Comparison of ENCODE assay signal across 26 cellular contexts in the genomic region with DNA sequence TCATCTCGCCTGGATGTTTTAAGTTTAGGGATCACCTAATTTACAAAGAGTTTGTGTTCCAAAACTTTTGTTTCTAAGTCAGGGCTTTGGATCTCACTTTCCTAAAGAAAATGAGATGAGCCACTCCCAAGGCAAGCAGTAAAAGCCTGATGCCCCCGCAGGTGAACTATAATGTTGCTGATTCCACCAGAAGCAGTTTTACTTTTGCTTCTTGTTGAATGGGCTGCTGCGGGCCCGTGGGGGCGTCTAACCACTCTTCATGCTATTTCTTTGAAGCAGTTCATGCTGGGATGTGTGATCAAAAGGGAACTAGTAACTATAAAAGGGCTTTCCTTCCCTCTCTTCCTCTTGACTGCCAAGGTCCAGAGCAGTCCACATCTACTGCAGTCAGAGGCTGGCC.
DNase-seq lines count a peak whose midpoint lies in the region; ATAC-seq, FAIRE-seq and TF ChIP-seq lines count a peak whose summit lies in the region.
"Had no signal": no experiment of that assay in that cellular context is flagged by ENCODE, and none has a peak within 500 bp of the region (broad histone marks: within the 10 kb centered on the region; RNA-seq: fewer than 3 reads in every experiment).

No MANE protein-coding gene starts in this region.

- no peaks in the 10 kb centered on the region for H3K79me2 ChIP-seq in MM.1S (ENCODE audit: low read length)

- TF ChIP-seq CTCF in MM.1S (IDR thresholded peaks at IDR 0.05; ENCODE audit: low read length) (peak; percentile 22), D721Med (IDR thresholded peaks at IDR 0.05; ENCODE audit: insufficient read depth, missing control alignments) (no peak)

- H3F3A ChIP-seq in MM.1S (ENCODE audit: insufficient read depth, low read length) = no peaks in the 10 kb centered on the region

- H3K9me3 ChIP-seq in BLaER1 = no peaks in the 10 kb centered on the region; the same call in 1 of the 2 replicates
- H3K9me3 ChIP-seq in MM.1S (replicated peaks; ENCODE audit: insufficient read depth, low read length) = no peaks in the 10 kb centered on the region
- H3K9me3 ChIP-seq: uterus had no signal

- peak overlapping the region; percentile 83 for H2AFZ ChIP-seq in MM.1S (ENCODE audit: low read length)
- H2AFZ ChIP-seq: PC-9 had no signal

- H3K9ac ChIP-seq in BLaER1 (no peak overlapping the region), MM.1S (ENCODE audit: low read length) (peak overlapping the region; percentile 6; the same call in 1 of the 2 replicates)

- H3K36me3 ChIP-seq in BLaER1 (no peaks in the 10 kb centered on the region), MM.1S (replicated peaks; ENCODE audit: insufficient read depth, low read length) (no peaks in the 10 kb centered on the region)
- H3K36me3 ChIP-seq: uterus had no signal

- peak; percentile 63 for ATAC-seq in GM18867 (IDR thresholded peaks at IDR 0.05; ENCODE audit: unreplicated experiment)
- ATAC-seq in GM19467 (IDR thresholded peaks at IDR 0.05; ENCODE audit: unreplicated experiment) = no peak
- ATAC-seq: activated naive CD8-positive, alpha-beta T cell treated with anti-CD3 and anti-CD28 coated beads, Interleukin-2, amount 50 U/mL, for 24 hours; left ventricle myocardium superior had no signal

- no peaks in the 10 kb centered on the region for H3K27me3 ChIP-seq in BLaER1
- no peaks in the 10 kb centered on the region for H3K27me3 ChIP-seq in MM.1S (replicated peaks; ENCODE audit: insufficient read depth, low read length)
- H3K27me3 ChIP-seq: uterus had no signal

- DNase-seq in MM.1S = peak; percentile 25
- DNase-seq in head of caudate nucleus = peak in 32 of 42 donors; percentile 20 to 80 (median 49)
- no peak for DNase-seq in KBM-7
- DNase-seq in activated T-cell treated with anti-CD3 and anti-CD28 coated beads, Interleukin-2, amount 50 U/mL, for 1 hour = no peak
- DNase-seq in D721Med (ENCODE audit: insufficient read length, low spot score) = no peak
- DNase-seq: ACHN; activated CD4-positive, alpha-beta memory T cell treated with anti-CD3 and anti-CD28 coated beads for 36 hours; activated effector memory CD4-positive, alpha-beta T cell treated with anti-CD3 and anti-CD28 coated beads, Interleukin-2, amount 50 U/mL, for 16 hours; activated naive CD8-positive, alpha-beta T cell treated with anti-CD3 and anti-CD28 coated beads, Interleukin-2, amount 50 U/mL, for 24 hours; activated T-cell treated with anti-CD3 and anti-CD28 coated beads for 4 hours; Calu3; HCEC 1CT; hippocampal formation; left ventricle myocardium superior; NCI-H1417; NCI-H446 treated with DMSO at 0.1 percent for 48 hours; PC-9; SHP77; stimulated activated CD4-positive, alpha-beta T cell treated with anti-CD3 and anti-CD28 coated beads, Interleukin-2, amount 100 ng/mL, for 24 hours; uterus had no signal

- FAIRE-seq in D721Med (lab: Jason Lieb, UNC) = no peak

- in situ Hi-C loops in KBM-7 (cut with MboI; ENCODE audit: low pct_unique_long_range_greater_than_20kb, low sequenced_read_pairs) = no loop called here

- no peaks in the 10 kb centered on the region for H3K9me2 ChIP-seq in MM.1S (replicated peaks; ENCODE audit: insufficient read depth, low read length)

- H4K20me1 ChIP-seq in BLaER1 = no peaks in the 10 kb centered on the region
- H4K20me1 ChIP-seq in MM.1S (ENCODE audit: insufficient read depth, low read length) = no peaks in the 10 kb centered on the region

- no peak overlapping the region for H3K27ac ChIP-seq in BLaER1
- H3K27ac ChIP-seq in MM.1S (ENCODE audit: low read length) = peak overlapping the region; percentile 22; the same call in 1 of the 2 replicates
- H3K27ac ChIP-seq: C4-2B, epithelial cell of prostate, PC-9, uterus had no signal

- H3K4me3 ChIP-seq in BLaER1 = no peak overlapping the region
- peak overlapping the region; percentile 38 for H3K4me3 ChIP-seq in MM.1S (ENCODE audit: low read length)
- H3K4me3 ChIP-seq: PC-9, smooth muscle cell, uterus had no signal

- intact Hi-C loops in head of caudate nucleus (cut with DNase I) = no loop called here

- H3K4me1 ChIP-seq in BLaER1 (peaks cover 6% of the 10 kb centered on the region; the same call in 1 of the 2 replicates), MM.1S (ENCODE audit: low read length) (peaks cover 8% of the 10 kb centered on the region)
- H3K4me1 ChIP-seq: uterus had no signal

- H3K4me2 ChIP-seq in BLaER1 (peak overlapping the region; percentile 31; the same call in 1 of the 2 replicates), MM.1S (ENCODE audit: low read depth, low read length) (peak overlapping the region; percentile 67)
- H3K4me2 ChIP-seq: PC-9, smooth muscle cell had no signal

Comparison
In these comparisons a context has a peak if more than half of its experiments do, and no peak if none do; other contexts are left out.
1. DNase-seq: peak in MM.1S (single experiment) and head of caudate nucleus (32 of 42); none in KBM-7 (single experiment), activated T-cell treated with anti-CD3 and anti-CD28 coated beads, Interleukin-2, amount 50 U/mL, for 1 hour (single experiment) and D721Med (single experiment).